8 cellular contexts compared by ENCODE assay signal in the genomic region with DNA sequence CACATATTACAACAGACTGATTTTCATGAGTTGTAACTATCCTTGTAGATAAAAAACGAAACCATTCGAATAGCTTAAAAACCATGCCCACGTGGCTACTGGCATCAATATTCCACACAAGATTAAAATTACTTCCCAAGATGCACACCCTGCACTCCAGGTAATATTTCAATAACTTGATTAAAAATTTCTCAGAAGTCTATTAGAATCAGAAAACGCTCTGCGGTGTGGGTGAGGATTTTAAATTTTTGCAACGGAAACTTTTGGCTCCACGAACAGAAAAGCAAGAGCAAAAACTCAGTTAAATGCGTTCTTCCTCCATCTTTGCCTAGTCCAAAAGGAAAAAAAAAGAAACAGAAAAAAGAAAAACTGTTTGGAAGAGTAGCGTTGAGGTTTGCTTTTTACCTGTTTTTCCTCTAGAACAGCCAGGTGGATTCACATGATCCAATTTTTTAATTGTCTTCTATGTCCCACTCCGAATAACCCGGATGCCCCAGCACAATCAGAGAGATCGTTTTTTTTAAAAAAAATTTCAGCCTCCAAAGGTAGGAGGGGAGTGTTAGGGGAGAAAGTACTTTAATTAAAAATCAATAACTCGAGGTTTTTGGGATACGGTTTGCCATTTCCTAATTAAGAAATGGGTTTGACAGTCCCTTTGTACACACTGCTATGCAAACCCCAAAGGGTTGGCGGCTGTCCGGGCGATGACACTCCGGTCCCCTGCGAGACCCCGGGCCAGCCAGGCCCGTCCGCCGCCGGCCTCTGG. TPM values are rescaled to one million over a fixed set of nuclear protein-coding genes. Genes with fewer than 3 reads are reported as not detected.
DNase-seq lines count a peak whose midpoint lies in the region; ATAC-seq lines count a peak whose summit lies in the region.

No MANE protein-coding gene starts in this region.

- H2BK5ac ChIP-seq in mesenchymal stem cell (ENCODE audit: low read depth, low read length, poor library complexity, severe bottlenecking): peak overlapping the region; percentile 92

- H3K4me1 Mint-ChIP-seq in central memory CD8-positive, alpha-beta T cell: peaks cover 39% of the 10 kb centered on the region

- H3K4ac ChIP-seq in mesenchymal stem cell (ENCODE audit: low read depth in 1 of 2, low read length in 2 of 2): peak overlapping the region; percentile 93 to 95

- DNase-seq in Caki2 (ENCODE audit: low read depth) (peak; percentile 33), NAMALWA (ENCODE audit: low spot score) (peak; percentile 65), mesenchymal stem cell (peak; percentile 30), NOMO-1 treated with DMSO at 0.1 percent for 48 hours (lab: John Stamatoyannopoulos, UW; ENCODE audit: unreplicated experiment) (no peak), hepatic stellate cell (ENCODE audit: low spot score) (no peak)
- no peak for DNase-seq in central memory CD8-positive, alpha-beta T cell (ENCODE audit: low spot score in 2 of 2)

- peak overlapping the region; percentile 88 for H3K27ac ChIP-seq in mesenchymal stem cell (ENCODE audit: low read length, poor library complexity, severe bottlenecking)
- H3K27ac ChIP-seq in urinary bladder (ENCODE audit: low read depth): peak overlapping the region; percentile 95

- peak overlapping the region; percentile 96 for H3K27ac Mint-ChIP-seq in central memory CD8-positive, alpha-beta T cell (ENCODE audit: low read depth)

- no peaks in the 10 kb centered on the region for H3K9me3 Mint-ChIP-seq in central memory CD8-positive, alpha-beta T cell

- H3K36me3 ChIP-seq in mesenchymal stem cell (ENCODE audit: control insufficient read depth in 1 of 2, insufficient read depth in 2 of 2, low read depth in 1 of 2, low read length in 2 of 2) (peaks cover 0 to 14% of the 10 kb centered on the region in 2 experiments), urinary bladder (ENCODE audit: insufficient read depth) (no peaks in the 10 kb centered on the region)

- H3K14ac ChIP-seq in mesenchymal stem cell (ENCODE audit: low read length in 2 of 2): peak overlapping the region in 1 of 2 experiments; percentile 84

- peak overlapping the region; percentile 16 for H4K8ac ChIP-seq in mesenchymal stem cell (ENCODE audit: low read length)

- H2BK12ac ChIP-seq in mesenchymal stem cell (ENCODE audit: low read length in 2 of 2): peak overlapping the region in 1 of 2 experiments; percentile 63

- H3K23ac ChIP-seq in mesenchymal stem cell (ENCODE audit: low read length in 2 of 2): no peak overlapping the region

- H2BK15ac ChIP-seq in mesenchymal stem cell (ENCODE audit: low read depth, poor library complexity, severe bottlenecking): peak overlapping the region; percentile 93

- H3K4me1 ChIP-seq in mesenchymal stem cell (ENCODE audit: control insufficient read depth, insufficient read depth, low read depth, low read length) (peaks cover 4% of the 10 kb centered on the region), urinary bladder (ENCODE audit: insufficient read depth) (peaks cover 2% of the 10 kb centered on the region)

- H2AK5ac ChIP-seq in mesenchymal stem cell (ENCODE audit: low read length, severe bottlenecking): no peak overlapping the region

- H3K4me3 Mint-ChIP-seq in central memory CD8-positive, alpha-beta T cell: peak overlapping the region; percentile 99

- in situ Hi-C loops in Caki2 (cut with HindIII; ENCODE audit: low pct_unique_long_range_greater_than_20kb, low sequenced_read_pairs): no loop called here

- H3K18ac ChIP-seq in mesenchymal stem cell (ENCODE audit: low read depth in 1 of 2, low read length in 2 of 2): peak overlapping the region; percentile 94 to 98

- no peak for ATAC-seq in central memory CD8-positive, alpha-beta T cell (replicated peaks; ENCODE audit: extremely low read depth, poor library complexity, severe bottlenecking)
- ATAC-seq in GM21528 (IDR thresholded peaks at IDR 0.05; ENCODE audit: low FRiP score, unreplicated experiment): no peak

- no peaks in the 10 kb centered on the region for H3K27me3 ChIP-seq in mesenchymal stem cell (ENCODE audit: control insufficient read depth in 1 of 2, insufficient read depth in 1 of 2, low read length in 2 of 2)

- peaks cover 17% of the 10 kb centered on the region for H3K36me3 Mint-ChIP-seq in central memory CD8-positive, alpha-beta T cell (ENCODE audit: insufficient read depth)

- H3K4me3 ChIP-seq in mesenchymal stem cell (ENCODE audit: insufficient read depth in 1 of 2, low read depth in 1 of 2, low read length in 2 of 2) (peak overlapping the region; percentile 86 to 100), urinary bladder (ENCODE audit: low read depth, low read length) (peak overlapping the region; percentile 98)

- H3K27me3 Mint-ChIP-seq in central memory CD8-positive, alpha-beta T cell: no peaks in the 10 kb centered on the region

- H3K79me1 ChIP-seq in mesenchymal stem cell (replicated peaks; ENCODE audit: low read length, poor library complexity, severe bottlenecking): peaks cover 1% of the 10 kb centered on the region

- H3K9ac ChIP-seq in mesenchymal stem cell (ENCODE audit: low read length): peak overlapping the region; percentile 96

- H3K4me2 ChIP-seq in mesenchymal stem cell (ENCODE audit: low read length, poor library complexity, severe bottlenecking): peak overlapping the region; percentile 82

- peak overlapping the region; percentile 96 for H2BK120ac ChIP-seq in mesenchymal stem cell (ENCODE audit: low read depth, low read length)

- peak overlapping the region; percentile 85 for H4K91ac ChIP-seq in mesenchymal stem cell (ENCODE audit: low read length)

- H2AFZ ChIP-seq in mesenchymal stem cell (ENCODE audit: low read depth, low read length): peak overlapping the region; percentile 82

- no peaks in the 10 kb centered on the region for H3K9me3 ChIP-seq in mesenchymal stem cell (ENCODE audit: control insufficient read depth, low read length)

- WGBS in mesenchymal stem cell: 18% methylated on average over 18 of the region's 24 CpGs
- WGBS in urinary bladder: 5% methylated on average over 24 of the region's 24 CpGs

RNA-seq across cellular contexts. Expression of a gene that starts 0.7 kb away (rescaled TPM):
- total RNA-seq in Caki2 (2014; rRNA removed; shearing (Covaris generic); ENCODE audit: low replicate concordance): 6.1 and 19.9 TPM in 2 replicates
- polyA plus RNA-seq in mesenchymal stem cell (2013, experiment 1 of 2): 30.9 TPM
- polyA plus RNA-seq in mesenchymal stem cell (2013, experiment 2 of 2): 25.5 TPM
- 100 TPM for total RNA-seq in urinary bladder
- polyA plus RNA-seq in urinary bladder: 7.1 TPM

Comparison
In these comparisons a context has a peak if more than half of its experiments do, and no peak if none do; other contexts are left out.
1. DNase-seq: peak in Caki2 (single experiment), NAMALWA (single experiment) and mesenchymal stem cell (single experiment); none in central memory CD8-positive, alpha-beta T cell (0 of 2), NOMO-1 treated with DMSO at 0.1 percent for 48 hours (single experiment) and hepatic stellate cell (single experiment).